In the genomic region with DNA sequence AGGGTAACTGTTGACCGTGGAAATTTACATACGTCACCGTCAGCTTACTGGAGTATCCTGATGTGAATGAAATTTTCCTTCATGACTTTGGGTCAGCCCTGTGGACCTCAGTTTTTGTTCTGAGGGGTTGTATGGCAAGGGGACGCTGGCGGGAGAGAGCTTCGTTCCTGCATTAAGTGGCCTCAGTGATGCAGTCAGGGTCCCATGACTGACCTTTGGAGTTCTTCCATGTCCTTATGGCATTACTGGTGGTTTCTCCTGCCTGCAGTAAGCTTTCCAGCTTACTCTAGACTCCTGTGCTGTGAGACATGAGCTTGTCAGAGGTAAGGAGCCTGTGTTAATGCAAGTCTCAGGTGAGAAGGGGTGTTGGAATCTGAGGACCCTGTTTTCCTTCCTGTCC, we compare ENCODE assay signal across 1 cellular context.
TF ChIP-seq lines count a peak whose summit lies in the region.

No MANE protein-coding gene starts in this region.

TF ChIP-seq in H1, 55 proteins besides CTCF, POLR2A, EP300 and RAD21:
- TF ChIP-seq RBBP5 (IDR thresholded peaks at IDR 0.05; ENCODE audit: borderline replicate concordance, low read depth, low read length) (no peak), TAF7 (optimal IDR thresholded peaks at IDR 0.05; ENCODE audit: borderline replicate concordance, low read depth, low read length) (no peak), KDM1A (IDR thresholded peaks at IDR 0.05; ENCODE audit: borderline replicate concordance, low read length) (no peak), SP1 (IDR thresholded peaks at IDR 0.05; ENCODE audit: low read depth, low read length) (no peak), SIN3A (conservative IDR thresholded peaks at IDR 0.05 in 1 of 2, IDR thresholded peaks at IDR 0.05 in 1 of 2; ENCODE audit: low read depth in 1 of 2, low read length in 2 of 2) (no peak), KDM5A (IDR thresholded peaks at IDR 0.05; ENCODE audit: low read length) (no peak)
